1 cellular context compared by ENCODE assay signal in genomic region chr5:72280655-72281069, GRCh38.
TF ChIP-seq lines count a peak whose summit lies in the region.

No MANE protein-coding gene starts in this region.

TF ChIP-seq in HepG2, 621 proteins besides CTCF, POLR2A, EP300 and RAD21 (continued from another document):
- TF ChIP-seq STAG1 (CRISPR knock-in tag; IDR thresholded peaks at IDR 0.05), result no peak; the same call in 1 of the 2 replicates
- TF ChIP-seq WIZ (CRISPR knock-in tag; IDR thresholded peaks at IDR 0.05), result no peak
- TF ChIP-seq MED13 (CRISPR knock-in tag; IDR thresholded peaks at IDR 0.05), result no peak
- no peak for TF ChIP-seq CREM (IDR thresholded peaks at IDR 0.05)
- TF ChIP-seq CREM (CRISPR knock-in tag; IDR thresholded peaks at IDR 0.05), result no peak
- TF ChIP-seq POGK (CRISPR knock-in tag; conservative IDR thresholded peaks at IDR 0.05), result no peak
